ENCODE assay signal across 22 cellular contexts in the genomic region with DNA sequence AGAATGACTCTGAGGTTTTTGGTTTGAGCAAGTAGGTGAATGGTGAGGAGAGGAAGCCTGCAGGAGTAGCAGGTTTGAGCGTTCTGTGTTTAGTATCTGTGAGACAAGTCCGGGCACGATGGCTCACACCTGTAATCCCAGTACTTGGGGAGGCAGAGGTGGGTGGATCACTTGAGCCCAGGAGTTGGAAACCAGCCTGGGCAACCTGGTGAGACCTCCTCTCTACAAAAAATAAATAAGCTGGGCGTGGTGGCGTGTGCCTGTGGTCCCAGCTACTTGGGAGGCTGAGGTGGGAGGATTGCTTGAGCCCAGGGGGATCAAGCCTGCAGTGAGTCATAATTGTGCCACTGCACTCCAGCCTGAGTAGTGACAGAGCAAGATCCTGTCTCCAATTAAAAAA. TPM values are rescaled to one million over a fixed set of nuclear protein-coding genes. Genes with fewer than 3 reads are reported as not detected.
DNase-seq lines count a peak whose midpoint lies in the region; ATAC-seq and TF ChIP-seq lines count a peak whose summit lies in the region.
"Had no signal": no experiment of that assay in that cellular context is flagged by ENCODE, and none has a peak within 500 bp of the region (broad histone marks: within the 10 kb centered on the region; RNA-seq: fewer than 3 reads in every experiment).

No MANE protein-coding gene starts in this region.

- H3K9ac ChIP-seq in endodermal cell (ENCODE audit: extremely low read depth, low read length, poor library complexity, severe bottlenecking) = no peak overlapping the region

- TF ChIP-seq POLR2A in Raji (IDR thresholded peaks at IDR 0.05; ENCODE audit: insufficient read depth, low read depth, low read length) = peak; percentile 19; the same call in 1 of the 2 replicates

- H3K9me3 ChIP-seq in HEK293 (ENCODE audit: control insufficient read depth, insufficient read depth, low read depth, low read length) (no peaks in the 10 kb centered on the region), endodermal cell (ENCODE audit: control insufficient read depth, low read length) (peaks cover 5% of the 10 kb centered on the region)
- H3K9me3 ChIP-seq: heart right ventricle, thyroid gland had no signal

- ATAC-seq in left cardiac atrium (no peak), HG02678 (IDR thresholded peaks at IDR 0.05; ENCODE audit: unreplicated experiment) (no peak)
- ATAC-seq: CD8-positive, alpha-beta T cell; heart right ventricle had no signal

- H3K4me1 Mint-ChIP-seq in mesothelial cell of epicardium (no peaks in the 10 kb centered on the region), endodermal cell (no peaks in the 10 kb centered on the region)

- CTCF ChIA-PET in HEK293 (lab: Yijun Ruan, JAX) = no interaction called here

- H3K27me3 ChIP-seq in endodermal cell (ENCODE audit: control insufficient read depth, insufficient read depth, low read length, poor library complexity, severe bottlenecking) = no peaks in the 10 kb centered on the region
- H3K27me3 ChIP-seq: heart right ventricle, thyroid gland had no signal

- POLR2A ChIA-PET in HEK293 (lab: Yijun Ruan, JAX) = interaction anchor here (0.7 kb wide), 1 partner anchor 1705 kb away, joined by 3 read pairs; no protein-coding TSS in a partner anchor

- WGBS in endodermal cell (ENCODE audit: insufficient coverage in 1 of 2, insufficient read length in 1 of 2), 2 experiments = 88 to 92% methylated on average over 5 of the region's 5 CpGs

- H3K4me3 Mint-ChIP-seq in mesothelial cell of epicardium (no peak overlapping the region), endodermal cell (no peak overlapping the region)
- H3K4me3 Mint-ChIP-seq: CD8-positive, alpha-beta T cell had no signal

- intact Hi-C loops in left cardiac atrium (cut with DNase I) = no loop called here
- intact Hi-C loops in cardiac septum (cut with DNase I) = no loop called here

- H3K4me3 ChIP-seq in HEK293 (ENCODE audit: low read depth, low read length) (no peak overlapping the region), endodermal cell (ENCODE audit: low read length) (no peak overlapping the region)
- H3K4me3 ChIP-seq: heart right ventricle, lung, thyroid gland had no signal

- DNase-seq in NCI-H2171 (lab: John Stamatoyannopoulos, UW) (peak; percentile 29), mesothelial cell of epicardium (ENCODE audit: low spot score in 2 of 2, unreplicated experiment in 2 of 2) (no peak), endodermal cell (no peak), left cardiac atrium (no peak), cardiac septum (ENCODE audit: low spot score) (no peak)
- DNase-seq: activated naive CD4-positive, alpha-beta T cell; CD8-positive, alpha-beta T cell; cerebellar nuclear complex; DMS53; heart right ventricle; KBM-7; NCI-H1092; NCI-H446; SHP77 treated with DMSO at 0.1 percent for 48 hours; stimulated activated CD4-positive, alpha-beta T cell treated with anti-CD3 and anti-CD28 coated beads, Interleukin-1b, Interleukin-23, amount 100 ng/mL, for 48 hours; stimulated activated naive CD4-positive, alpha-beta T cell treated with Interleukin-2 at 50 U/mL for 16 hours; thyroid gland had no signal

- H3K4me1 ChIP-seq in HEK293 (ENCODE audit: control insufficient read depth, insufficient read depth, low read length) = no peaks in the 10 kb centered on the region
- no peaks in the 10 kb centered on the region for H3K4me1 ChIP-seq in endodermal cell (ENCODE audit: control insufficient read depth, insufficient read depth, low read length)
- H3K4me1 ChIP-seq: heart right ventricle had no signal

- no peaks in the 10 kb centered on the region for H3K27me3 Mint-ChIP-seq in mesothelial cell of epicardium (ENCODE audit: low read depth)
- H3K27me3 Mint-ChIP-seq in endodermal cell (ENCODE audit: insufficient read depth) = no peaks in the 10 kb centered on the region

- H3K27ac Mint-ChIP-seq in mesothelial cell of epicardium = peak overlapping the region; percentile 51
- H3K27ac Mint-ChIP-seq in endodermal cell = no peak overlapping the region

- H3K9me3 Mint-ChIP-seq in mesothelial cell of epicardium = peaks cover under 1% of the 10 kb centered on the region
- H3K9me3 Mint-ChIP-seq in endodermal cell = peaks cover 23% of the 10 kb centered on the region
- H3K9me3 Mint-ChIP-seq: CD8-positive, alpha-beta T cell had no signal

- H3K27ac ChIP-seq in HEK293 (ENCODE audit: extremely low read depth, low read depth, low read length) (no peak overlapping the region), endodermal cell (ENCODE audit: low read depth, low read length) (no peak overlapping the region)
- H3K27ac ChIP-seq: heart right ventricle, thyroid gland had no signal

- H3K36me3 Mint-ChIP-seq in mesothelial cell of epicardium (no peaks in the 10 kb centered on the region), endodermal cell (ENCODE audit: low read depth) (peaks cover 15% of the 10 kb centered on the region)
- H3K36me3 Mint-ChIP-seq: CD8-positive, alpha-beta T cell had no signal

- no peak for TF ChIP-seq CTCF in HEK293 (tag by site-specific recombination; IDR thresholded peaks at IDR 0.05)
- TF ChIP-seq CTCF in mesothelial cell of epicardium (IDR thresholded peaks at IDR 0.05; ENCODE audit: unreplicated experiment) = no peak
- TF ChIP-seq CTCF in endodermal cell (conservative IDR thresholded peaks at IDR 0.05) = no peak

- H3K36me3 ChIP-seq in HEK293 (ENCODE audit: control insufficient read depth in 2 of 2, insufficient read depth in 1 of 2, low read length in 2 of 2) = no peaks in the 10 kb centered on the region
- peaks cover under 1% of the 10 kb centered on the region for H3K36me3 ChIP-seq in endodermal cell (ENCODE audit: control insufficient read depth, insufficient read depth, low read length)
- H3K36me3 ChIP-seq: heart right ventricle, thyroid gland had no signal

TF ChIP-seq in HEK293, 187 proteins besides CTCF, POLR2A, EP300 and RAD21:
- peak; percentile 44 for TF ChIP-seq ZFHX2 (tag by site-specific recombination; conservative IDR thresholded peaks at IDR 0.05)
- TF ChIP-seq SCRT2 (tag by site-specific recombination; IDR thresholded peaks at IDR 0.05) = 0 out of 2 replicates have a peak, but pooled peaks have one; percentile 14
- TF ChIP-seq GLIS1 (tag by site-specific recombination; IDR thresholded peaks at IDR 0.05) = peak; percentile 68
- peak; percentile 30; the same call in 1 of the 2 replicates for TF ChIP-seq GLIS2 (tag by site-specific recombination; IDR thresholded peaks at IDR 0.05)
- TF ChIP-seq ZIC2 (tag by site-specific recombination; IDR thresholded peaks at IDR 0.05) = peak; percentile 30; the same call in 1 of the 2 replicates
- 0 out of 2 replicates have a peak, but pooled peaks have one; percentile 39 for TF ChIP-seq MZF1 (tag by site-specific recombination; IDR thresholded peaks at IDR 0.05; ENCODE audit: borderline replicate concordance)
- peak; percentile 47; the same call in 1 of the 2 replicates for TF ChIP-seq WT1 (tag by site-specific recombination; IDR thresholded peaks at IDR 0.05)
- peak; percentile 39; the same call in 1 of the 2 replicates for TF ChIP-seq SCRT1 (tag by site-specific recombination; IDR thresholded peaks at IDR 0.05; ENCODE audit: borderline replicate concordance)
- TF ChIP-seq, protein P1, sequence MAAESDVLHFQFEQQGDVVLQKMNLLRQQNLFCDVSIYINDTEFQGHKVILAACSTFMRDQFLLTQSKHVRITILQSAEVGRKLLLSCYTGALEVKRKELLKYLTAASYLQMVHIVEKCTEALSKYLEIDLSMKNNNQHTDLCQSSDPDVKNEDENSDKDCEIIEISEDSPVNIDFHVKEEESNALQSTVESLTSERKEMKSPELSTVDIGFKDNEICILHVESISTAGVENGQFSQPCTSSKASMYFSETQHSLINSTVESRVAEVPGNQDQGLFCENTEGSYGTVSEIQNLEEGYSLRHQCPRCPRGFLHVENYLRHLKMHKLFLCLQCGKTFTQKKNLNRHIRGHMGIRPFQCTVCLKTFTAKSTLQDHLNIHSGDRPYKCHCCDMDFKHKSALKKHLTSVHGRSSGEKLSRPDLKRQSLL (tag by site-specific recombination; IDR thresholded peaks at IDR 0.05) = no peak
- peak; percentile 55; the same call in 1 of the 2 replicates for TF ChIP-seq KLF1 (tag by site-specific recombination; IDR thresholded peaks at IDR 0.05)
- no peak for TF ChIP-seq ZNF776 (tag by site-specific recombination; IDR thresholded peaks at IDR 0.05; ENCODE audit: borderline replicate concordance)
- TF ChIP-seq ZNF10 (tag by site-specific recombination; IDR thresholded peaks at IDR 0.05) = no peak
- TF ChIP-seq EGR2 (tag by site-specific recombination; IDR thresholded peaks at IDR 0.05; ENCODE audit: low read depth) = peak; percentile 27; the same call in 1 of the 2 replicates
- 0 out of 2 replicates have a peak, but pooled peaks have one; percentile 17 for TF ChIP-seq OSR2 (tag by site-specific recombination; IDR thresholded peaks at IDR 0.05)

RNA-seq across cellular contexts. Expression of gene CENATAC, which starts 9.7 kb away (rescaled TPM):
- total RNA-seq in mesothelial cell of epicardium = 65.7 to 69.1 TPM (median 66.3 TPM) in 3 replicates
- total RNA-seq in endodermal cell = 10 to 100 TPM; 38.7 to 43.3 TPM
- polyA plus RNA-seq in endodermal cell (2013, experiment 1 of 2) = 17.1 TPM
- polyA plus RNA-seq in endodermal cell (2013, experiment 2 of 2) = 18.8 TPM
- 10 to 100 TPM; 10.2 to 16.6 TPM for total RNA-seq in left cardiac atrium
- 15.0 TPM for total RNA-seq in cardiac septum

RNA-seq across cellular contexts. Expression of gene FOXR1, which starts 16.7 kb away (rescaled TPM):
- not detected in 3 replicates for total RNA-seq in mesothelial cell of epicardium
- total RNA-seq in endodermal cell = not detected
- polyA plus RNA-seq in endodermal cell (2013, experiment 1 of 2) = not detected
- not detected for polyA plus RNA-seq in endodermal cell (2013, experiment 2 of 2)
- total RNA-seq in left cardiac atrium = not detected
- total RNA-seq in cardiac septum = not detected
- total RNA-seq: CD8-positive, alpha-beta T cell; heart right ventricle; lung; omental fat pad; thyroid gland had no signal
- polyA plus RNA-seq: heart right ventricle, lung had no signal

RNA-seq across cellular contexts. Expression of gene RPS25, which starts 29.9 kb away (rescaled TPM):
- total RNA-seq in mesothelial cell of epicardium (1,201 to 1,234 TPM (median 1,218 TPM) in 3 replicates), endodermal cell (1,000 to 10,000 TPM; 1,289 to 1,299 TPM), left cardiac atrium (100 to 1,000 TPM; 816 to 856 TPM), cardiac septum (572 TPM)
- 1,099 TPM for polyA plus RNA-seq in endodermal cell (2013, experiment 1 of 2)
- polyA plus RNA-seq in endodermal cell (2013, experiment 2 of 2) = 1,071 TPM

RNA-seq across cellular contexts. Expression of gene TRAPPC4, which starts 30.3 kb away (rescaled TPM):
- total RNA-seq in mesothelial cell of epicardium (53.9 to 56.5 TPM (median 54.5 TPM) in 3 replicates), endodermal cell (10 to 100 TPM; 60.0 to 66.8 TPM), left cardiac atrium (10 to 100 TPM; 29.4 to 47.1 TPM), cardiac septum (42.4 TPM)
- 78.9 TPM for polyA plus RNA-seq in endodermal cell (2013, experiment 1 of 2)
- polyA plus RNA-seq in endodermal cell (2013, experiment 2 of 2) = 77.1 TPM

RNA-seq across cellular contexts. Expression of gene UPK2, which starts 32.2 kb away (rescaled TPM):
- total RNA-seq in mesothelial cell of epicardium (2.2 to 3.0 TPM (median 2.7 TPM) in 3 replicates), endodermal cell (under 1 TPM in 1 of 2 donors, not detected in 1; 0.38 TPM), left cardiac atrium (not detected), cardiac septum (not detected)
- polyA plus RNA-seq in endodermal cell (2013, experiment 1 of 2) = 0.36 TPM
- polyA plus RNA-seq in endodermal cell (2013, experiment 2 of 2) = 0.54 TPM
- total RNA-seq: CD8-positive, alpha-beta T cell; heart right ventricle; lung; omental fat pad; thyroid gland had no signal
